In genomic region chr9:33399047-33399446, GRCh38 we compare ENCODE assay signal across 10 cellular contexts. TPM values are rescaled to one million over a fixed set of nuclear protein-coding genes. Genes with fewer than 3 reads are reported as not detected.
"Had no signal": no experiment of that assay in that cellular context is flagged by ENCODE, and none has a peak within 500 bp of the region (broad histone marks: within the 10 kb centered on the region; RNA-seq: fewer than 3 reads in every experiment).

No MANE protein-coding gene starts in this region.

RNA-seq across cellular contexts. Expression of gene AQP7, which starts 3.3 kb away (rescaled TPM):
- total RNA-seq: activated B cell treated with CpG ODN at 0.5 μM for 24 hours; activated CD4-positive, alpha-beta T cell treated with anti-CD3 and anti-CD28 coated beads, Interleukin-2, amount 10 ng/mL, durations not matched to agents 24 days and 14 days; activated CD8-positive, alpha-beta memory T cell treated with anti-CD3 and anti-CD28 coated beads for 36 hours; activated CD8-positive, alpha-beta T cell treated with anti-CD3 and anti-CD28 coated beads for 36 hours; activated naive CD8-positive, alpha-beta T cell treated with anti-CD3 and anti-CD28 coated beads, Interleukin-2, amount 10 ng/mL, durations not matched to agents 7 days and 5 days; activated T-cell treated with anti-CD3 and anti-CD28 coated beads, Interleukin-2, amount 50 U/mL, for 4 hours; activated T-cell treated with anti-CD3 and anti-CD28 coated beads, Interleukin-2, amount 50 U/mL, for 72 hours; activated T-helper 1 cell treated with anti-CD3 and anti-CD28 coated beads, Interleukin-12 subunit alpha, Interleukin-12 subunit beta, Interleukin-2, Interleukin-4 antibody, amounts not matched to agents 30 ng/mL and 10 ng/mL and 1 ng/mL, durations not matched to agents 14 hours and 24 hours and 36 hours; activated T-helper 2 cell treated with anti-CD3 and anti-CD28 coated beads, Interferon-gamma antibody, Interleukin-2, Interleukin-4, amounts not matched to agents 10 μg/mL and 5 μg/mL and 100 μg/mL, durations not matched to agents 14 hours and 24 hours and 36 hours; bronchial epithelial cell had no signal
